1 cellular context compared by ENCODE assay signal in the genomic region with DNA sequence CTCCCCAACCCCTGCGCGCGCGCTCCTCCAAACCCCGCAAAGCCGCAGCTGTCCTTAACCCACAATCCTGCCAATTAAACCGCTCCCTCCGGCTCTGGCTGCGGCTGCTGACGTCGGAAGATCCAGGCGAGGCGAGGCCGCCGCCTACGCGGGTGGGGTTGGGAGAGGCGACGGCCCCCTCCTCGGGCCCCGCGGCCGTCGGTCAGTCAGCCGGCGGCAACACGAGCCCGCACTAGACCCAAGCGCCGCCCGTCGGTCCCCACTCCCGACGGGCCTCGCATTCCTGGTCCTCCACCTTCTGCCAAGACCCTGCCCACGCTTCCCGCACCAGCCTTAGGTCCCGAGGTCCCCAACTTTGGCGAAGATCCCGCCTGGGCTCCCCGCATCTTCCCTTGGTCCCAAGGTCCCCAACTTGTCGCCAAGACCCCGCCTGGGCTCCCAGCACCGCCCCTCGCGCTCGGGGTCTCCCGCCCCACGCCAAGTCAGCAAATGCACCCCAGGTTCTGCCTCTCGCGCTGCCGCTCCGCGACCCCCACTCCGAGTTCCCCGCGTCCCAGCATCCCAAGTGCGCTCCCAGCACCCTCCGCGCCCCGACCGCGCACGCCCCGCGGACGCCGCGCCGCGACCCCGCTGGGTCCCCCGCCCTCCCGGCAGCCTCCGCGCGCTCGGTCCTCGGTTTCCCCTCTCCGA.
A peak's percentile ranks its signal among the peaks of the same experiment; 100 is the strongest.
TF ChIP-seq lines count a peak whose summit lies in the region.

No MANE protein-coding gene starts in this region.

TF ChIP-seq in WTC11, 78 proteins besides CTCF, POLR2A, EP300 and RAD21 (continued from another document):
- TF ChIP-seq, protein P1, sequence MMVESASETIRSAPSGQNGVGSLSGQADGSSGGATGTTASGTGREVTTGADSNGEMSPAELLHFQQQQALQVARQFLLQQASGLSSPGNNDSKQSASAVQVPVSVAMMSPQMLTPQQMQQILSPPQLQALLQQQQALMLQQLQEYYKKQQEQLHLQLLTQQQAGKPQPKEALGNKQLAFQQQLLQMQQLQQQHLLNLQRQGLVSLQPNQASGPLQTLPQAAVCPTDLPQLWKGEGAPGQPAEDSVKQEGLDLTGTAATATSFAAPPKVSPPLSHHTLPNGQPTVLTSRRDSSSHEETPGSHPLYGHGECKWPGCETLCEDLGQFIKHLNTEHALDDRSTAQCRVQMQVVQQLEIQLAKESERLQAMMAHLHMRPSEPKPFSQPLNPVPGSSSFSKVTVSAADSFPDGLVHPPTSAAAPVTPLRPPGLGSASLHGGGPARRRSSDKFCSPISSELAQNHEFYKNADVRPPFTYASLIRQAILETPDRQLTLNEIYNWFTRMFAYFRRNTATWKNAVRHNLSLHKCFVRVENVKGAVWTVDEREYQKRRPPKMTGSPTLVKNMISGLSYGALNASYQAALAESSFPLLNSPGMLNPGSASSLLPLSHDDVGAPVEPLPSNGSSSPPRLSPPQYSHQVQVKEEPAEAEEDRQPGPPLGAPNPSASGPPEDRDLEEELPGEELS (CRISPR knock-in tag; IDR thresholded peaks at IDR 0.05), result peak; percentile 52; the same call in 1 of the 2 replicates
- TF ChIP-seq GRHL2 (CRISPR knock-in tag; IDR thresholded peaks at IDR 0.05; ENCODE audit: insufficient replicate concordance, severe bottlenecking) (no peak), FOXK1 (CRISPR knock-in tag; IDR thresholded peaks at IDR 0.05) (no peak), NFYB (CRISPR knock-in tag; conservative IDR thresholded peaks at IDR 0.05; ENCODE audit: low read depth) (no peak)
